12 cellular contexts compared by ENCODE assay signal in the genomic region with DNA sequence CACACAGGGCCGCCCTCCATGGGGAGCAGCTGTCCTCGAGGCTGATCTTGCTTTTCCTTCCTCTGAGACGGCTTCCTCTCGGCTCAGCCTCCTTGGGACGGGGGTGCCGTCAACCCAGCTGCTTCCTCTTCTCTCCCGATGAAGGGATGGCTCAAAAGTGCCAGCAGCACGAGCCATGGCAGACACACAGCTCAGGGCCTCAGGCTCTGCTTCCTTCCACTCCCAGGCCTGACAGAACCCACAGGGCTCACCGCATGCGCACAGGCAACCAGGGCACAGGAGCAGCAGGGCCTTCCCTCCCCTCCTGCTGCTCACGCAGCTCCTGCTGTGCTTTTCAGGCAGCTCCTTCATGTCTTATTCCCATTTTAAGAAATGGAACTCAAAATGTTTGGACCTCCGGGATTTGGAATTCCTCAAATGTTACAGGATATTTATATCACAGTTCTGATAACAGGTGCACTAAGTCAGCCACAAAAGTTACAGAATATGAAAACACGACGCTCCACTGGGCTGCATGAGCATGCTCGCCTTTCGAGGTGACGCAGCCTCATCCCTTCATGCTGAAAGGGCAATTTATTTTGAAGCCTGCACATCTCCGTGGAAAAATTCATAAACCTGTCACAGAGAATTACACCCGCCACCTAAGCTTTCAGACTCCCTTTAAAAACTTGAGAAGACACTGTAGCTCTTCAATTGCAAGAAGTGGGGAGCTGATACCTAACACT.
DNase-seq lines count a peak whose midpoint lies in the region; ATAC-seq, FAIRE-seq and TF ChIP-seq lines count a peak whose summit lies in the region.
"Had no signal": no experiment of that assay in that cellular context is flagged by ENCODE, and none has a peak within 500 bp of the region (broad histone marks: within the 10 kb centered on the region; RNA-seq: fewer than 3 reads in every experiment).

No MANE protein-coding gene starts in this region.

- FAIRE-seq in D721Med (lab: Jason Lieb, UNC): no peak

- H3K4me1 ChIP-seq in SJCRH30 (peaks cover 27% of the 10 kb centered on the region), tibial artery (peaks cover 0 to 18% (median 6%) of the 10 kb centered on the region in 4 donors), osteoblast (ENCODE audit: insufficient read depth, low read length) (no peaks in the 10 kb centered on the region)

- intact Hi-C loops in head of caudate nucleus (cut with DNase I): no loop called here
- intact Hi-C loops in tibial artery (cut with DNase I; ENCODE audit: low total_unique reads): no loop called here

- H3K27ac ChIP-seq in SJCRH30: peak overlapping the region; percentile 63
- H3K27ac ChIP-seq in tibial artery: peak overlapping the region; percentile 71 to 81
- H3K27ac ChIP-seq in osteoblast (ENCODE audit: low read depth, low read length): no peak overlapping the region

- DNase-seq in SJCRH30: peak; percentile 68 to 75
- peak in 40 of 42 donors; percentile 7 to 69 (median 31) for DNase-seq in head of caudate nucleus
- no peak for DNase-seq in nephron progenitor cell
- DNase-seq in tibial artery: peak; percentile 63 to 88
- no peak for DNase-seq in D721Med (ENCODE audit: insufficient read length, low spot score)
- DNase-seq in osteoblast (ENCODE audit: insufficient read length, low spot score, missing footprints): no peak
- DNase-seq: activated CD4-positive, alpha-beta memory T cell treated with anti-CD3 and anti-CD28 coated beads for 36 hours; activated naive CD4-positive, alpha-beta T cell treated with anti-CD3 and anti-CD28 coated beads, Interleukin-2, amount 10 ng/mL, durations not matched to agents 7 days and 5 days; MM.1S; naive B cell; NCI-H774 had no signal

- H3K36me3 ChIP-seq in SJCRH30: no peaks in the 10 kb centered on the region
- no peaks in the 10 kb centered on the region for H3K36me3 ChIP-seq in tibial artery
- H3K36me3 ChIP-seq in osteoblast (ENCODE audit: insufficient read depth, low read length): no peaks in the 10 kb centered on the region

- peaks cover 5% of the 10 kb centered on the region for H3K27me3 Mint-ChIP-seq in nephron progenitor cell (ENCODE audit: low read depth, poor library complexity)

- H3K9me3 ChIP-seq in SJCRH30 (replicated peaks) (no peaks in the 10 kb centered on the region), tibial artery (no peaks in the 10 kb centered on the region), osteoblast (ENCODE audit: low read depth, low read length) (no peaks in the 10 kb centered on the region)

- no peaks in the 10 kb centered on the region for H3K79me2 ChIP-seq in osteoblast (ENCODE audit: insufficient read depth, low read length)

- TF ChIP-seq CTCF in nephron progenitor cell (IDR thresholded peaks at IDR 0.05) (no peak), tibial artery (IDR thresholded peaks at IDR 0.05) (no peak), D721Med (IDR thresholded peaks at IDR 0.05; ENCODE audit: insufficient read depth, missing control alignments) (no peak), osteoblast (IDR thresholded peaks at IDR 0.05; ENCODE audit: extremely low read depth, low read depth, low read length) (no peak)

- ATAC-seq in GM19463 (IDR thresholded peaks at IDR 0.05; ENCODE audit: unreplicated experiment): no peak

- H3K4me3 ChIP-seq in SJCRH30 (no peak overlapping the region), tibial artery (no peak overlapping the region), osteoblast (ENCODE audit: insufficient read depth, low read length) (no peak overlapping the region)

- H3K4me3 Mint-ChIP-seq in nephron progenitor cell: no peak overlapping the region
- H3K4me3 Mint-ChIP-seq: activated CD4-positive, alpha-beta memory T cell treated with anti-CD3 and anti-CD28 coated beads for 36 hours; activated naive CD4-positive, alpha-beta T cell treated with anti-CD3 and anti-CD28 coated beads, Interleukin-2, amount 10 ng/mL, durations not matched to agents 7 days and 5 days; naive B cell had no signal

- no peaks in the 10 kb centered on the region for H3K36me3 Mint-ChIP-seq in nephron progenitor cell (ENCODE audit: low read depth)
- H3K36me3 Mint-ChIP-seq: activated CD4-positive, alpha-beta memory T cell treated with anti-CD3 and anti-CD28 coated beads for 36 hours; activated naive CD4-positive, alpha-beta T cell treated with anti-CD3 and anti-CD28 coated beads, Interleukin-2, amount 10 ng/mL, durations not matched to agents 7 days and 5 days; naive B cell had no signal

- H3K9me3 Mint-ChIP-seq in nephron progenitor cell: peaks cover 4% of the 10 kb centered on the region
- H3K9me3 Mint-ChIP-seq: activated CD4-positive, alpha-beta memory T cell treated with anti-CD3 and anti-CD28 coated beads for 36 hours; activated naive CD4-positive, alpha-beta T cell treated with anti-CD3 and anti-CD28 coated beads, Interleukin-2, amount 10 ng/mL, durations not matched to agents 7 days and 5 days; naive B cell had no signal

- H3K27me3 ChIP-seq in SJCRH30 (no peaks in the 10 kb centered on the region), tibial artery (no peaks in the 10 kb centered on the region), osteoblast (ENCODE audit: insufficient read depth, low read length) (no peaks in the 10 kb centered on the region)

- no peaks in the 10 kb centered on the region for H4K20me1 ChIP-seq in osteoblast (ENCODE audit: insufficient read depth, low read length)

- H3K4me2 ChIP-seq in osteoblast (ENCODE audit: insufficient read depth, low read length): no peak overlapping the region

- H3K4me1 Mint-ChIP-seq in nephron progenitor cell: peaks cover 24% of the 10 kb centered on the region
- H3K4me1 Mint-ChIP-seq: activated naive CD4-positive, alpha-beta T cell treated with anti-CD3 and anti-CD28 coated beads, Interleukin-2, amount 10 ng/mL, durations not matched to agents 7 days and 5 days had no signal

- peak overlapping the region; percentile 2 for H3K27ac Mint-ChIP-seq in nephron progenitor cell
- H3K27ac Mint-ChIP-seq: activated CD4-positive, alpha-beta memory T cell treated with anti-CD3 and anti-CD28 coated beads for 36 hours; activated naive CD4-positive, alpha-beta T cell treated with anti-CD3 and anti-CD28 coated beads, Interleukin-2, amount 10 ng/mL, durations not matched to agents 7 days and 5 days had no signal

- no peak overlapping the region for H2AFZ ChIP-seq in osteoblast (ENCODE audit: low read length)

Comparison
In these comparisons a context has a peak if more than half of its experiments do, and no peak if none do; other contexts are left out.
1. DNase-seq: peak in SJCRH30 (2 of 2), head of caudate nucleus (40 of 42) and tibial artery (2 of 2); none in nephron progenitor cell (single experiment), D721Med (single experiment) and osteoblast (single experiment).